ENCODE assay signal across 17 cellular contexts in genomic region chr14:61451491-61451890, GRCh38.
DNase-seq lines count a peak whose midpoint lies in the region; TF ChIP-seq lines count a peak whose summit lies in the region.
"Had no signal": no experiment of that assay in that cellular context is flagged by ENCODE, and none has a peak within 500 bp of the region (broad histone marks: within the 10 kb centered on the region; RNA-seq: fewer than 3 reads in every experiment).

No MANE protein-coding gene starts in this region.

- BruUV-seq in Caco-2 (replicated peaks; lab: Mats Ljungman, UMichigan), result no TSS peak

- intact Hi-C loops in Caco-2 (cut with micrococcal nuclease; ENCODE audit: unreplicated experiment), result no loop called here

- peaks cover 47% of the 10 kb centered on the region for H3K36me3 Mint-ChIP-seq in activated naive CD8-positive, alpha-beta T cell
- H3K36me3 Mint-ChIP-seq in Caco-2 (ENCODE audit: insufficient read depth, unreplicated experiment), result peaks cover 6% of the 10 kb centered on the region

- no peaks in the 10 kb centered on the region for H3K27me3 ChIP-seq in right atrium auricular region
- no peaks in the 10 kb centered on the region for H3K27me3 ChIP-seq in Caco-2 (replicated peaks; ENCODE audit: control insufficient read depth, insufficient read depth, low read length)
- H3K27me3 ChIP-seq: ascending aorta, suprapubic skin, vagina had no signal

- peak overlapping the region; percentile 99 for H3K27ac Mint-ChIP-seq in activated naive CD8-positive, alpha-beta T cell
- no peak overlapping the region for H3K27ac Mint-ChIP-seq in Caco-2 (ENCODE audit: unreplicated experiment)
- H3K27ac Mint-ChIP-seq: HFFc6 had no signal

- H3K27ac ChIP-seq in KOPT-K1 (ENCODE audit: low read depth, low read length, poor library complexity, severe bottlenecking) (peak overlapping the region; percentile 100), right atrium auricular region (no peak overlapping the region)
- H3K27ac ChIP-seq: ascending aorta, HL-60, suprapubic skin, vagina had no signal

- H3K4me1 ChIP-seq in right atrium auricular region (no peaks in the 10 kb centered on the region), Caco-2 (no peaks in the 10 kb centered on the region)
- H3K4me1 ChIP-seq: ascending aorta, suprapubic skin, vagina had no signal

- no peak for TF ChIP-seq CTCF in right atrium auricular region (IDR thresholded peaks at IDR 0.05)
- no peak for TF ChIP-seq CTCF in Caco-2 (IDR thresholded peaks at IDR 0.05; ENCODE audit: insufficient read depth in 1 of 2, low read depth in 1 of 2, low read length in 1 of 2, severe bottlenecking in 1 of 2, unreplicated experiment in 1 of 2)

- peak overlapping the region; percentile 46 for H3K4me3 Mint-ChIP-seq in activated naive CD8-positive, alpha-beta T cell
- H3K4me3 Mint-ChIP-seq in Caco-2 (ENCODE audit: unreplicated experiment), result no peak overlapping the region
- H3K4me3 Mint-ChIP-seq: HFFc6 had no signal

- no peaks in the 10 kb centered on the region for H3K9me3 Mint-ChIP-seq in activated naive CD8-positive, alpha-beta T cell (ENCODE audit: low read depth)
- H3K9me3 Mint-ChIP-seq in Caco-2 (ENCODE audit: unreplicated experiment), result no peaks in the 10 kb centered on the region
- H3K9me3 Mint-ChIP-seq: HFFc6 had no signal

- H3K36me3 ChIP-seq in KOPT-K1 (ENCODE audit: insufficient read depth, low read length) (peaks cover 62% of the 10 kb centered on the region), right atrium auricular region (no peaks in the 10 kb centered on the region), Caco-2 (ENCODE audit: control insufficient read depth, insufficient read depth, low read length) (no peaks in the 10 kb centered on the region)
- H3K36me3 ChIP-seq: vagina had no signal

- CTCF ChIA-PET in Caco-2 (lab: Charles Lee), result no interaction called here

- POLR2A ChIA-PET in Caco-2 (lab: Charles Lee), result no interaction called here

- no peaks in the 10 kb centered on the region for H3K27me3 Mint-ChIP-seq in activated naive CD8-positive, alpha-beta T cell
- H3K27me3 Mint-ChIP-seq in Caco-2 (ENCODE audit: insufficient read depth, unreplicated experiment), result no peaks in the 10 kb centered on the region

- H3K9me3 ChIP-seq in KOPT-K1 (ENCODE audit: insufficient read depth, low read length, poor library complexity, severe bottlenecking) (no peaks in the 10 kb centered on the region), right atrium auricular region (no peaks in the 10 kb centered on the region), Caco-2 (no peaks in the 10 kb centered on the region)
- H3K9me3 ChIP-seq: ascending aorta, suprapubic skin, vagina had no signal

- no peak overlapping the region for H3K4me3 ChIP-seq in right atrium auricular region
- H3K4me3 ChIP-seq in Caco-2 (ENCODE audit: low read depth, low read length), result no peak overlapping the region
- H3K4me3 ChIP-seq: ascending aorta, suprapubic skin, vagina had no signal

- H3K4me1 Mint-ChIP-seq in activated naive CD8-positive, alpha-beta T cell (ENCODE audit: low read depth), result peaks cover 100% of the 10 kb centered on the region
- no peaks in the 10 kb centered on the region for H3K4me1 Mint-ChIP-seq in Caco-2 (ENCODE audit: low read depth, unreplicated experiment)

- peak; percentile 54 for DNase-seq in activated CD8-positive, alpha-beta memory T cell treated with anti-CD3 and anti-CD28 coated beads for 24 hours
- DNase-seq in activated CD8-positive, alpha-beta memory T cell treated with anti-CD3 and anti-CD28 coated beads, Interleukin-2, amount 50 U/mL, for 48 hours, result no peak
- DNase-seq in stimulated activated CD8-positive, alpha-beta memory T cell treated with anti-CD3 and anti-CD28 coated beads, Interleukin-4, amount 100 ng/mL, for 48 hours, result peak; percentile 24
- DNase-seq in right atrium auricular region (ENCODE audit: low spot score), result no peak
- no peak for DNase-seq in GDM1 (lab: John Stamatoyannopoulos, UW)
- DNase-seq in Caco-2, result no peak
- DNase-seq: activated CD4-positive, alpha-beta T cell treated with anti-CD3 and anti-CD28 coated beads for 48 hours; GF-D8; HFFc6; IMR-90; NCI-H1436 had no signal

Comparison
In these comparisons a context has a peak if more than half of its experiments do, and no peak if none do; other contexts are left out.
1. DNase-seq: peak in activated CD8-positive, alpha-beta memory T cell treated with anti-CD3 and anti-CD28 coated beads for 24 hours (single experiment) and stimulated activated CD8-positive, alpha-beta memory T cell treated with anti-CD3 and anti-CD28 coated beads, Interleukin-4, amount 100 ng/mL, for 48 hours (single experiment); none in activated CD8-positive, alpha-beta memory T cell treated with anti-CD3 and anti-CD28 coated beads, Interleukin-2, amount 50 U/mL, for 48 hours (single experiment), right atrium auricular region (single experiment), GDM1 (single experiment) and Caco-2 (0 of 2).